Comparison of ENCODE assay signal across 8 cellular contexts in the genomic region with DNA sequence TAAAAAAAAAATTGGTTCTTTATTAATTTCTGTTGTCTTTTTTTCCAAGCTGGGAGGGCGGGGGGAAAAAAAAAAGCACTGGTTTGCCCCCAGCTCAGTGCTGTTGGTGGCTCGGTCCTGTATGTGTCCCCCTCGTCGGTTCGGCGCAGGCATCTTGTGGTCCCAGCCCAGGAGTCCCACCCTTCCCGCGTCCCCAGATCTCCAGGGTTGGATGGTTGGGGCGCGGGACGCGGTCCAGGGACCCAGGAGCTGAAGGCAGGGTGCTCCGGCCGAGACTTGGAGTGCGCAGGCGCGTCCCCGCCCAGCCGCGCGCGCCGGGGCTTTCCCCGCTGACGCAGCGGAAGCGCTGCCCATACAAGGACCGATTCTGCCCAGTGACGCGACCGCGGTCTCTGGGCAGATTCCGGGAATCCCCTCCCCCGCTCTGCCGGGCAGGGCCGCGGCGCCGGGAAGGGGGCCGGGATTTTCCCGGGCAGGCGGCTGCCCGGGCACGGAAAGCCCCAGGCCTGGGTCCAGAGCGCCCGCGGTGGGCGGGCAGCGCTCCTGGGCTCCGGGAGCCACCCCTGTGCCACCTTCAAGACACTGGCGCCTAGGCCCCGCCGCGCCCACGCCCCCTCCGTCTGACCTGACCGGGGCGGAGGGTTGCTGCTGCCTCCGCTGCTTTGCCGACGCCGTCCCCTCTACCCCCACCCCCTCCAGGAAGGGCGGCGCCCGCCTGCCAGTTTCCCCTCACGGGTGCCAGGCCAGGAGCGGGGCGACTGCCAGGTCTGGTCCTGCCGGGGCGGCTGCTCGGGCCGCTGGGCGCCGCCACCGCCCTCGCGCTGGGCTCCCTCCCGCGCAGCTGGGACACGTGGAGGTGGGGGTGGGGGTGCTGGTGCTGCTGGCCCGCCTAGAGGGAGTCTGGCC. TPM values are rescaled to one million over a fixed set of nuclear protein-coding genes. Genes with fewer than 3 reads are reported as not detected.
DNase-seq lines count a peak whose midpoint lies in the region; ATAC-seq, FAIRE-seq and TF ChIP-seq lines count a peak whose summit lies in the region.

No MANE protein-coding gene starts in this region.

- no peaks in the 10 kb centered on the region for H3K27me3 ChIP-seq in keratinocyte (ENCODE audit: control insufficient read depth, extremely low read depth, insufficient read depth, low read length)

- H2AFZ ChIP-seq in keratinocyte (ENCODE audit: control insufficient read depth, low read length) = no peak overlapping the region

- dilution Hi-C loops in keratinocyte (cut with MboI; ENCODE audit: extremely low pct_ligation_motif_present, low sequenced_read_pairs) = no loop called here

- H3K27ac ChIP-seq in keratinocyte (ENCODE audit: control insufficient read depth, insufficient read depth, low read length) = peak overlapping the region; percentile 98

- H3K27me3 Mint-ChIP-seq in central memory CD8-positive, alpha-beta T cell = no peaks in the 10 kb centered on the region

- ATAC-seq in HG03039 (IDR thresholded peaks at IDR 0.05; ENCODE audit: unreplicated experiment) (peak; percentile 26), HG02981 (IDR thresholded peaks at IDR 0.05; ENCODE audit: unreplicated experiment) (no peak)
- peak; percentile 46 to 52 for ATAC-seq in activated CD4-positive, CD25-positive, alpha-beta regulatory T cell treated with anti-CD3 and anti-CD28 coated beads, Interleukin-2, amount 50 U/mL, for 24 hours
- ATAC-seq in central memory CD8-positive, alpha-beta T cell (replicated peaks; ENCODE audit: extremely low read depth, poor library complexity, severe bottlenecking) = peak; percentile 48

- H3K27ac Mint-ChIP-seq in central memory CD8-positive, alpha-beta T cell (ENCODE audit: low read depth) = peak overlapping the region; percentile 97

- H3K36me3 ChIP-seq in keratinocyte (ENCODE audit: control insufficient read depth in 2 of 2, extremely low read depth in 1 of 2, insufficient read depth in 2 of 2, low read length in 2 of 2) = no peaks in the 10 kb centered on the region

- peak overlapping the region; percentile 97 for H3K9ac ChIP-seq in keratinocyte (ENCODE audit: control insufficient read depth, extremely low read depth, insufficient read depth, low read length)

- DNase-seq in GM12892 (ENCODE audit: insufficient read length) (peak; percentile 85), NCI-H2196 treated with DMSO at 0.1 percent for 48 hours (lab: John Stamatoyannopoulos, UW; ENCODE audit: unreplicated experiment) (peak; percentile 91), keratinocyte (ENCODE audit: low read depth, low spot score) (no peak)
- DNase-seq in central memory CD8-positive, alpha-beta T cell (ENCODE audit: low spot score in 2 of 2) = peak; percentile 95 to 96
- DNase-seq in stimulated activated CD4-positive, alpha-beta T cell treated with anti-CD3 and anti-CD28 coated beads, Interleukin-12 subunit alpha, Interleukin-12 subunit beta, amount 100 ng/mL, for 48 hours (ENCODE audit: low read depth in 2 of 3, low spot score in 1 of 3) = peak; percentile 84 to 90 (median 88)

- H3K9me1 ChIP-seq in keratinocyte (ENCODE audit: control insufficient read depth, extremely low read depth, insufficient read depth, low read length) = no peaks in the 10 kb centered on the region

- H3K4me2 ChIP-seq in keratinocyte (ENCODE audit: control insufficient read depth, extremely low read depth, insufficient read depth, low read depth, low read length) = peak overlapping the region; percentile 99

- TF ChIP-seq CTCF in keratinocyte (optimal IDR thresholded peaks at IDR 0.05 in 1 of 3, IDR thresholded peaks at IDR 0.05 in 1 of 3, conservative IDR thresholded peaks at IDR 0.05 in 1 of 3; ENCODE audit: extremely low read depth in 1 of 3, insufficient read depth in 2 of 3, low read length in 3 of 3) = no peak

- H3K9me3 ChIP-seq in keratinocyte (ENCODE audit: control insufficient read depth, low read depth, low read length) = no peaks in the 10 kb centered on the region

- peaks cover 11% of the 10 kb centered on the region for H4K20me1 ChIP-seq in keratinocyte (ENCODE audit: control insufficient read depth, extremely low read depth, insufficient read depth, low read length)

- FAIRE-seq in GM12892 (lab: Jason Lieb, UNC) (peak; percentile 98), keratinocyte (lab: Jason Lieb, UNC) (no peak)

- peak; percentile 92 for TF ChIP-seq POLR2A in GM12892 (IDR thresholded peaks at IDR 0.05; ENCODE audit: low read depth, low read length)

- peaks cover 39% of the 10 kb centered on the region for H3K4me1 Mint-ChIP-seq in central memory CD8-positive, alpha-beta T cell

- H3K36me3 Mint-ChIP-seq in central memory CD8-positive, alpha-beta T cell (ENCODE audit: insufficient read depth) = peaks cover 52% of the 10 kb centered on the region

- peak overlapping the region; percentile 73 to 95 (median 94) for H3K4me3 ChIP-seq in keratinocyte (ENCODE audit: control insufficient read depth in 2 of 3, extremely low read depth in 1 of 3, insufficient read depth in 2 of 3, low read depth in 1 of 3, low read length in 3 of 3)

- H3K9me3 Mint-ChIP-seq in central memory CD8-positive, alpha-beta T cell = no peaks in the 10 kb centered on the region

- H3K4me1 ChIP-seq in keratinocyte (ENCODE audit: control insufficient read depth, extremely low read depth, insufficient read depth, low read length) = peaks cover 29% of the 10 kb centered on the region

- H3K79me2 ChIP-seq in keratinocyte (ENCODE audit: control insufficient read depth, insufficient read depth, low read length) = peaks cover 19% of the 10 kb centered on the region

- peak overlapping the region; percentile 96 for H3K4me3 Mint-ChIP-seq in central memory CD8-positive, alpha-beta T cell

RNA-seq across cellular contexts. Expression of gene JUNB, which starts 2.3 kb away (rescaled TPM):
- polyA plus RNA-seq in GM12892 (2012; ENCODE audit: missing spikeins) = 11.9 TPM
- polyA plus RNA-seq in keratinocyte = 34.9 to 85.1 TPM (median 40.8 TPM) in 3 replicates
- polyA plus RNA-seq in keratinocyte (2011; ENCODE audit: low read depth) = 87.3 TPM
- polyA plus RNA-seq in keratinocyte (2011; cell fraction: cytosol; rRNA removed) = 13.1 and 47.4 TPM in 2 replicates
- polyA plus RNA-seq in keratinocyte (2011; cell fraction: nucleus; rRNA removed) = 62.8 and 88.1 TPM in 2 replicates
- 52.4 and 163 TPM in 2 replicates for polyA plus RNA-seq in keratinocyte (2012; ENCODE audit: low replicate concordance)
- 11.0 to 22.5 TPM (median 12.4 TPM) in 3 replicates for polyA minus RNA-seq in keratinocyte
- 133 TPM for polyA minus RNA-seq in keratinocyte (2011; cell fraction: cytosol; rRNA and poly(A)+ RNA removed)
- 57.9 and 81.1 TPM in 2 replicates for polyA minus RNA-seq in keratinocyte (2011; cell fraction: nucleus; rRNA and poly(A)+ RNA removed)

RNA-seq across cellular contexts. Expression of gene PRDX2, which starts 8.1 kb away (rescaled TPM):
- 219 TPM for polyA plus RNA-seq in GM12892 (2012; ENCODE audit: missing spikeins)
- polyA plus RNA-seq in keratinocyte = 119 to 301 TPM (median 154 TPM) in 3 replicates
- 34.9 TPM for polyA plus RNA-seq in keratinocyte (2011; ENCODE audit: low read depth)
- polyA plus RNA-seq in keratinocyte (2011; cell fraction: cytosol; rRNA removed) = 183 and 286 TPM in 2 replicates
- 144 and 162 TPM in 2 replicates for polyA plus RNA-seq in keratinocyte (2011; cell fraction: nucleus; rRNA removed)
- 185 and 240 TPM in 2 replicates for polyA plus RNA-seq in keratinocyte (2012; ENCODE audit: low replicate concordance)
- polyA minus RNA-seq in keratinocyte = 153 to 398 TPM (median 161 TPM) in 3 replicates
- polyA minus RNA-seq in keratinocyte (2011; cell fraction: cytosol; rRNA and poly(A)+ RNA removed) = 196 TPM
- 47.3 and 53.6 TPM in 2 replicates for polyA minus RNA-seq in keratinocyte (2011; cell fraction: nucleus; rRNA and poly(A)+ RNA removed)

RNA-seq across cellular contexts. Expression of gene THSD8, which starts 8.3 kb away (rescaled TPM):
- 16.1 TPM for polyA plus RNA-seq in GM12892 (2012; ENCODE audit: missing spikeins)
- polyA plus RNA-seq in keratinocyte = 0.41 to 6.6 TPM (median 2.9 TPM) in 3 replicates
- not detected for polyA plus RNA-seq in keratinocyte (2011; ENCODE audit: low read depth)
- polyA plus RNA-seq in keratinocyte (2011; cell fraction: cytosol; rRNA removed) = 2.9 and 4.9 TPM in 2 replicates
- polyA plus RNA-seq in keratinocyte (2011; cell fraction: nucleus; rRNA removed) = 1.3 and 2.0 TPM in 2 replicates
- polyA plus RNA-seq in keratinocyte (2012; ENCODE audit: low replicate concordance) = 2.6 and 8.7 TPM in 2 replicates
- 2.4 to 10.5 TPM (median 4.4 TPM) in 3 replicates for polyA minus RNA-seq in keratinocyte
- polyA minus RNA-seq in keratinocyte (2011; cell fraction: cytosol; rRNA and poly(A)+ RNA removed) = not detected
- not detected in 2 replicates for polyA minus RNA-seq in keratinocyte (2011; cell fraction: nucleus; rRNA and poly(A)+ RNA removed)

RNA-seq across cellular contexts. Expression of gene RNASEH2A, which starts 12.8 kb away (rescaled TPM):
- 33.0 TPM for polyA plus RNA-seq in GM12892 (2012; ENCODE audit: missing spikeins)
- polyA plus RNA-seq in keratinocyte = 12.7 to 32.5 TPM (median 19.7 TPM) in 3 replicates
- polyA plus RNA-seq in keratinocyte (2011; ENCODE audit: low read depth) = 7.9 TPM
- 6.9 and 11.9 TPM in 2 replicates for polyA plus RNA-seq in keratinocyte (2011; cell fraction: cytosol; rRNA removed)
- polyA plus RNA-seq in keratinocyte (2011; cell fraction: nucleus; rRNA removed) = 9.2 and 9.7 TPM in 2 replicates
- 5.0 and 21.3 TPM in 2 replicates for polyA plus RNA-seq in keratinocyte (2012; ENCODE audit: low replicate concordance)
- 12.2 to 23.4 TPM (median 19.4 TPM) in 3 replicates for polyA minus RNA-seq in keratinocyte
- polyA minus RNA-seq in keratinocyte (2011; cell fraction: cytosol; rRNA and poly(A)+ RNA removed) = 43.7 TPM
- 3.6 and 5.5 TPM in 2 replicates for polyA minus RNA-seq in keratinocyte (2011; cell fraction: nucleus; rRNA and poly(A)+ RNA removed)

RNA-seq across cellular contexts. Expression of gene HOOK2, which starts 18.2 kb away (rescaled TPM):
- polyA plus RNA-seq in GM12892 (2012; ENCODE audit: missing spikeins) = 10.7 TPM
- polyA plus RNA-seq in keratinocyte = 19.0 to 27.4 TPM (median 21.9 TPM) in 3 replicates
- polyA plus RNA-seq in keratinocyte (2011; ENCODE audit: low read depth) = 61.4 TPM
- 8.9 and 15.2 TPM in 2 replicates for polyA plus RNA-seq in keratinocyte (2011; cell fraction: cytosol; rRNA removed)
- polyA plus RNA-seq in keratinocyte (2011; cell fraction: nucleus; rRNA removed) = 98.6 and 127 TPM in 2 replicates
- polyA plus RNA-seq in keratinocyte (2012; ENCODE audit: low replicate concordance) = 31.3 and 34.6 TPM in 2 replicates
- 13.1 to 23.2 TPM (median 16.5 TPM) in 3 replicates for polyA minus RNA-seq in keratinocyte
- polyA minus RNA-seq in keratinocyte (2011; cell fraction: cytosol; rRNA and poly(A)+ RNA removed) = 9.2 TPM
- 14.9 and 26.8 TPM in 2 replicates for polyA minus RNA-seq in keratinocyte (2011; cell fraction: nucleus; rRNA and poly(A)+ RNA removed)
